In genomic region chr20:34874094-34874654, GRCh38 we compare ENCODE assay signal across 8 cellular contexts. TPM values are rescaled to one million over a fixed set of nuclear protein-coding genes. Genes with fewer than 3 reads are reported as not detected.
DNase-seq lines count a peak whose midpoint lies in the region; ATAC-seq lines count a peak whose summit lies in the region.

No MANE protein-coding gene starts in this region.

- H3K27me3 Mint-ChIP-seq in CD8-positive, alpha-beta memory T cell: peaks cover 0 to 4% of the 10 kb centered on the region in 2 donors
- H3K27me3 Mint-ChIP-seq in activated CD8-positive, alpha-beta memory T cell treated with anti-CD3 and anti-CD28 coated beads, Interleukin-2, amount 10 ng/mL, durations not matched to agents 7 days and 5 days: peaks cover 9% of the 10 kb centered on the region

- peak in 2 of 5 donors; percentile 13 to 33 for DNase-seq in CD8-positive, alpha-beta memory T cell
- DNase-seq in HT1080 (ENCODE audit: low read depth) (peak; percentile 88), NCI-H82 (lab: John Stamatoyannopoulos, UW) (peak; percentile 92), epidermal melanocyte (ENCODE audit: insufficient read length, low spot score) (peak; percentile 74), midbrain (lab: John Stamatoyannopoulos, UW) (peak; percentile 89)
- DNase-seq in activated CD8-positive, alpha-beta memory T cell treated with anti-CD3 and anti-CD28 coated beads, Interleukin-2, amount 10 ng/mL, durations not matched to agents 7 days and 5 days: peak; percentile 81
- peak; percentile 35 to 75 for DNase-seq in stimulated activated effector memory CD8-positive, alpha-beta T cell treated with anti-CD3 and anti-CD28 coated beads, Interleukin-12 subunit alpha, Interleukin-12 subunit beta, amount 100 ng/mL, for 72 hours (ENCODE audit: low spot score in 2 of 2)

- peaks cover 58 to 75% (median 68%) of the 10 kb centered on the region in 3 donors for H3K4me1 Mint-ChIP-seq in CD8-positive, alpha-beta memory T cell
- H3K4me1 Mint-ChIP-seq in activated CD8-positive, alpha-beta memory T cell treated with anti-CD3 and anti-CD28 coated beads, Interleukin-2, amount 10 ng/mL, durations not matched to agents 7 days and 5 days: peaks cover 55% of the 10 kb centered on the region
- H3K4me1 Mint-ChIP-seq in stimulated activated effector memory CD8-positive, alpha-beta T cell treated with anti-CD3 and anti-CD28 coated beads, Interleukin-12 subunit alpha, Interleukin-12 subunit beta, amount 100 ng/mL, for 72 hours: peaks cover 56% of the 10 kb centered on the region

- no peak for ATAC-seq in activated CD8-positive, alpha-beta memory T cell treated with anti-CD3 and anti-CD28 coated beads, Interleukin-2, amount 10 ng/mL, durations not matched to agents 7 days and 5 days
- ATAC-seq in stimulated activated effector memory CD8-positive, alpha-beta T cell treated with anti-CD3 and anti-CD28 coated beads, Interleukin-12 subunit alpha, Interleukin-12 subunit beta, amount 100 ng/mL, for 72 hours: peak; percentile 29
- ATAC-seq in HG03469 (IDR thresholded peaks at IDR 0.05; ENCODE audit: unreplicated experiment): no peak

- peak overlapping the region; percentile 74 to 92 (median 84) for H3K4me3 Mint-ChIP-seq in CD8-positive, alpha-beta memory T cell
- peak overlapping the region; percentile 44 for H3K4me3 Mint-ChIP-seq in activated CD8-positive, alpha-beta memory T cell treated with anti-CD3 and anti-CD28 coated beads, Interleukin-2, amount 10 ng/mL, durations not matched to agents 7 days and 5 days
- H3K4me3 Mint-ChIP-seq in stimulated activated effector memory CD8-positive, alpha-beta T cell treated with anti-CD3 and anti-CD28 coated beads, Interleukin-12 subunit alpha, Interleukin-12 subunit beta, amount 100 ng/mL, for 72 hours: peak overlapping the region; percentile 74

- no peaks in the 10 kb centered on the region for H3K9me3 ChIP-seq in CD8-positive, alpha-beta memory T cell (ENCODE audit: low read length)

- CTCF ChIA-PET in CD8-positive, alpha-beta memory T cell (lab: Charles Lee): interaction anchor here (0.8 to 2.1 kb wide), 6 partner anchors 9 to 220 kb away, joined by 3 to 9 read pairs (median 4); partner anchors contain the start of genes GSS and MYH7B
- CTCF ChIA-PET in activated CD8-positive, alpha-beta memory T cell treated with anti-CD3 and anti-CD28 coated beads, Interleukin-2, amount 10 ng/mL, durations not matched to agents 7 days and 5 days (lab: Charles Lee): interaction anchor here (0.7 to 8.6 kb wide), 30 partner anchors 9 to 745 kb away, joined by 3 to 168 read pairs (median 4); partner anchors contain the start of genes EDEM2, EIF6, GSS and MYH7B

- no peaks in the 10 kb centered on the region for H3K36me3 ChIP-seq in CD8-positive, alpha-beta memory T cell (ENCODE audit: insufficient read depth, low read length)

- no peaks in the 10 kb centered on the region for H3K27me3 ChIP-seq in CD8-positive, alpha-beta memory T cell (ENCODE audit: insufficient read depth, low read length, poor library complexity, severe bottlenecking)

- no peak overlapping the region for H3K27ac ChIP-seq in CD8-positive, alpha-beta memory T cell (ENCODE audit: low read depth, low read length)

- POLR2A ChIA-PET in CD8-positive, alpha-beta memory T cell (lab: Charles Lee): interaction anchor here (1.0 kb wide), 1 partner anchor 81 kb away, joined by 4 read pairs; the partner anchor contains the start of genes GSS and MYH7B

- H3K4me3 ChIP-seq in CD8-positive, alpha-beta memory T cell (ENCODE audit: low read length): no peak overlapping the region

- peak overlapping the region in 7 of 8 donors; percentile 31 to 84 (median 64) for H3K27ac Mint-ChIP-seq in CD8-positive, alpha-beta memory T cell
- H3K27ac Mint-ChIP-seq in activated CD8-positive, alpha-beta memory T cell treated with anti-CD3 and anti-CD28 coated beads, Interleukin-2, amount 10 ng/mL, durations not matched to agents 7 days and 5 days: no peak overlapping the region
- peak overlapping the region; percentile 55 for H3K27ac Mint-ChIP-seq in stimulated activated effector memory CD8-positive, alpha-beta T cell treated with anti-CD3 and anti-CD28 coated beads, Interleukin-12 subunit alpha, Interleukin-12 subunit beta, amount 100 ng/mL, for 72 hours

- H3K36me3 Mint-ChIP-seq in CD8-positive, alpha-beta memory T cell: no peaks in the 10 kb centered on the region
- H3K36me3 Mint-ChIP-seq in activated CD8-positive, alpha-beta memory T cell treated with anti-CD3 and anti-CD28 coated beads, Interleukin-2, amount 10 ng/mL, durations not matched to agents 7 days and 5 days: peaks cover 4% of the 10 kb centered on the region
- H3K36me3 Mint-ChIP-seq in stimulated activated effector memory CD8-positive, alpha-beta T cell treated with anti-CD3 and anti-CD28 coated beads, Interleukin-12 subunit alpha, Interleukin-12 subunit beta, amount 100 ng/mL, for 72 hours: peaks cover 10% of the 10 kb centered on the region

- peaks cover 55% of the 10 kb centered on the region for H3K4me1 ChIP-seq in CD8-positive, alpha-beta memory T cell (ENCODE audit: insufficient read depth, low read length)

- H3K9me3 Mint-ChIP-seq in CD8-positive, alpha-beta memory T cell: no peaks in the 10 kb centered on the region
- H3K9me3 Mint-ChIP-seq in activated CD8-positive, alpha-beta memory T cell treated with anti-CD3 and anti-CD28 coated beads, Interleukin-2, amount 10 ng/mL, durations not matched to agents 7 days and 5 days (ENCODE audit: low read depth): no peaks in the 10 kb centered on the region
- H3K9me3 Mint-ChIP-seq in stimulated activated effector memory CD8-positive, alpha-beta T cell treated with anti-CD3 and anti-CD28 coated beads, Interleukin-12 subunit alpha, Interleukin-12 subunit beta, amount 100 ng/mL, for 72 hours: no peaks in the 10 kb centered on the region

RNA-seq across cellular contexts. Expression of gene GGT7, which starts 1.5 kb away (rescaled TPM):
- 1 to 10 TPM; 8.2 to 10.0 TPM for total RNA-seq in CD8-positive, alpha-beta memory T cell
- polyA plus RNA-seq in CD8-positive, alpha-beta memory T cell: 1.7 TPM
- total RNA-seq in HT1080 (2014; rRNA removed; shearing (Covaris generic)): 4.2 and 4.3 TPM in 2 replicates
- polyA plus RNA-seq in HT1080 (2015; cell fraction: cytosol; rRNA removed): 9.4 and 10.1 TPM in 2 replicates
- polyA plus RNA-seq in HT1080 (2015; cell fraction: nucleus; rRNA removed): 39.7 and 51.4 TPM in 2 replicates
- total RNA-seq in activated CD8-positive, alpha-beta memory T cell treated with anti-CD3 and anti-CD28 coated beads, Interleukin-2, amount 10 ng/mL, durations not matched to agents 7 days and 5 days: 1 to 10 TPM; 3.5 to 4.6 TPM

RNA-seq across cellular contexts. Expression of gene ACSS2, which starts 2.2 kb away (rescaled TPM):
- total RNA-seq in CD8-positive, alpha-beta memory T cell: 1 to 10 TPM; 6.0 to 7.2 TPM
- polyA plus RNA-seq in CD8-positive, alpha-beta memory T cell: 5.3 TPM
- total RNA-seq in HT1080 (2014; rRNA removed; shearing (Covaris generic)): 23.0 and 23.8 TPM in 2 replicates
- polyA plus RNA-seq in HT1080 (2015; cell fraction: cytosol; rRNA removed): 19.9 and 22.4 TPM in 2 replicates
- polyA plus RNA-seq in HT1080 (2015; cell fraction: nucleus; rRNA removed): 46.8 and 53.3 TPM in 2 replicates
- 10 to 100 TPM in 1 of 2 experiments, 1 to 10 TPM in 1; 8.9 to 22.5 TPM for total RNA-seq in activated CD8-positive, alpha-beta memory T cell treated with anti-CD3 and anti-CD28 coated beads, Interleukin-2, amount 10 ng/mL, durations not matched to agents 7 days and 5 days

RNA-seq across cellular contexts. Expression of gene NCOA6, which starts 48.7 kb away (rescaled TPM):
- total RNA-seq in CD8-positive, alpha-beta memory T cell: 10 to 100 TPM; 22.7 to 23.1 TPM
- 11.4 TPM for polyA plus RNA-seq in CD8-positive, alpha-beta memory T cell
- 4.7 and 7.5 TPM in 2 replicates for total RNA-seq in HT1080 (2014; rRNA removed; shearing (Covaris generic))
- 13.0 and 14.7 TPM in 2 replicates for polyA plus RNA-seq in HT1080 (2015; cell fraction: cytosol; rRNA removed)
- 12.2 and 17.5 TPM in 2 replicates for polyA plus RNA-seq in HT1080 (2015; cell fraction: nucleus; rRNA removed)
- total RNA-seq in activated CD8-positive, alpha-beta memory T cell treated with anti-CD3 and anti-CD28 coated beads, Interleukin-2, amount 10 ng/mL, durations not matched to agents 7 days and 5 days: 10 to 100 TPM; 29.5 to 34.0 TPM
